ENCODE assay signal across 8 cellular contexts in the genomic region with DNA sequence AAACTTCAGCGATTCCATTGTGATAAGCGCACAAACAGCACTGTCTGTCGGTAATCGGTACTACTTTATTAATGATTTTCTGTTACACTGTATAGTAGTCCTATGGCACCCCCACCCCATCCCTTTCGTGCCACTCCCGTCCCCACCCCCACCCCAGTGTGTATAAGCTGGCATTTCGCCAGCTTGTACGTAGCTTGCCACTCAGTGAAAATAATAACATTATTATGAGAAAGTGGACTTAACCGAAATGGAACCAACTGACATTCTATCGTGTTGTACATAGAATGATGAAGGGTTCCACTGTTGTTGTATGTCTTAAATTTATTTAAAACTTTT. TPM values are rescaled to one million over a fixed set of nuclear protein-coding genes. Genes with fewer than 3 reads are reported as not detected.
A peak's percentile ranks its signal among the peaks of the same experiment; 100 is the strongest.
DNase-seq lines count a peak whose midpoint lies in the region; ATAC-seq and TF ChIP-seq lines count a peak whose summit lies in the region.

No MANE protein-coding gene starts in this region.

- in situ Hi-C loops in GM13976 (cut with MboI; ENCODE audit: low sequenced_read_pairs, unreplicated experiment): no loop called here

- intact Hi-C loops in activated CD4-positive, alpha-beta memory T cell treated with anti-CD3 and anti-CD28 coated beads for 36 hours (cut with micrococcal nuclease): loop anchor here (10.0 kb wide), 1 partner anchor 529 kb away; no protein-coding TSS in a partner anchor
- intact Hi-C loops in left ventricle myocardium inferior (cut with micrococcal nuclease): no loop called here

- POLR2A ChIA-PET in activated CD4-positive, alpha-beta memory T cell treated with anti-CD3 and anti-CD28 coated beads for 36 hours (lab: Charles Lee): interaction anchor here (0.5 kb wide), 1 partner anchor 1365 kb away, joined by 3 read pairs; no protein-coding TSS in a partner anchor

- H3K36me3 ChIP-seq in left ventricle myocardium inferior (no peaks in the 10 kb centered on the region), smooth muscle cell (ENCODE audit: low read depth) (no peaks in the 10 kb centered on the region)

- CTCF ChIA-PET in activated CD4-positive, alpha-beta memory T cell treated with anti-CD3 and anti-CD28 coated beads for 36 hours (lab: Charles Lee): interaction anchor here (1.2 kb wide), 1 partner anchor 38 kb away, joined by 3 read pairs; no protein-coding TSS in a partner anchor

- H3K27ac Mint-ChIP-seq in activated CD4-positive, alpha-beta memory T cell treated with anti-CD3 and anti-CD28 coated beads for 36 hours: peak overlapping the region; percentile 94

- peak; percentile 1 for ATAC-seq in HG02763 (IDR thresholded peaks at IDR 0.05; ENCODE audit: unreplicated experiment)
- no peak for ATAC-seq in HG03139 (IDR thresholded peaks at IDR 0.05; ENCODE audit: unreplicated experiment)
- ATAC-seq in GM19351 (IDR thresholded peaks at IDR 0.05; ENCODE audit: unreplicated experiment): no peak

- peak overlapping the region; percentile 97 for H3K27ac ChIP-seq in left ventricle myocardium inferior (replicated peaks)
- H3K27ac ChIP-seq in smooth muscle cell (ENCODE audit: low read depth): peak overlapping the region; percentile 83

- no peaks in the 10 kb centered on the region for H4K20me1 ChIP-seq in smooth muscle cell (ENCODE audit: low read depth)

- H3K79me2 ChIP-seq in smooth muscle cell (ENCODE audit: low read depth): peaks cover 27% of the 10 kb centered on the region

- H3K4me1 ChIP-seq in left ventricle myocardium inferior (peaks cover 35% of the 10 kb centered on the region), smooth muscle cell (ENCODE audit: low read depth) (peaks cover 10% of the 10 kb centered on the region)

- H2AFZ ChIP-seq in smooth muscle cell (ENCODE audit: low read depth): no peak overlapping the region

- peaks cover 22% of the 10 kb centered on the region for H3K4me1 Mint-ChIP-seq in activated CD4-positive, alpha-beta memory T cell treated with anti-CD3 and anti-CD28 coated beads for 36 hours (ENCODE audit: low read depth)

- peak overlapping the region; percentile 78 for H3K9ac ChIP-seq in smooth muscle cell (ENCODE audit: low read depth)

- TF ChIP-seq CTCF in left ventricle myocardium inferior (IDR thresholded peaks at IDR 0.05; ENCODE audit: borderline replicate concordance) (no peak), smooth muscle cell (IDR thresholded peaks at IDR 0.05; ENCODE audit: borderline replicate concordance, insufficient read depth, poor library complexity, severe bottlenecking) (no peak), GM13976 (IDR thresholded peaks at IDR 0.05; ENCODE audit: borderline replicate concordance, control extremely low read depth, extremely low read depth, insufficient read depth, missing control alignments) (no peak)

- no peaks in the 10 kb centered on the region for H3K9me3 Mint-ChIP-seq in activated CD4-positive, alpha-beta memory T cell treated with anti-CD3 and anti-CD28 coated beads for 36 hours

- H3K27me3 ChIP-seq in left ventricle myocardium inferior (ENCODE audit: low read depth) (no peaks in the 10 kb centered on the region), smooth muscle cell (ENCODE audit: low read depth) (no peaks in the 10 kb centered on the region)

- H3K27me3 Mint-ChIP-seq in activated CD4-positive, alpha-beta memory T cell treated with anti-CD3 and anti-CD28 coated beads for 36 hours: no peaks in the 10 kb centered on the region

- peak overlapping the region; percentile 81 for H3K4me2 ChIP-seq in smooth muscle cell

- WGBS in smooth muscle cell (ENCODE audit: low lambda C conversion rate): 27% methylated on average over 10 of the region's 10 CpGs

- DNase-seq in COLO668 (lab: John Stamatoyannopoulos, UW; ENCODE audit: unreplicated experiment) (peak; percentile 58), left ventricle myocardium inferior (no peak), smooth muscle cell (lab: John Stamatoyannopoulos, UW; ENCODE audit: unreplicated experiment) (no peak), GM13976 (ENCODE audit: low spot score) (no peak)
- no peak for DNase-seq in activated CD4-positive, alpha-beta memory T cell treated with anti-CD3 and anti-CD28 coated beads for 36 hours

- no peaks in the 10 kb centered on the region for H3F3A ChIP-seq in smooth muscle cell (ENCODE audit: low read depth)

- H3K9me3 ChIP-seq in left ventricle myocardium inferior (replicated peaks) (no peaks in the 10 kb centered on the region), smooth muscle cell (replicated peaks; ENCODE audit: low read depth) (no peaks in the 10 kb centered on the region)

- peak overlapping the region; percentile 96 for H3K4me3 Mint-ChIP-seq in activated CD4-positive, alpha-beta memory T cell treated with anti-CD3 and anti-CD28 coated beads for 36 hours

- H3K36me3 Mint-ChIP-seq in activated CD4-positive, alpha-beta memory T cell treated with anti-CD3 and anti-CD28 coated beads for 36 hours: peaks cover 42% of the 10 kb centered on the region

- H3K4me3 ChIP-seq in left ventricle myocardium inferior (peak overlapping the region; percentile 82), smooth muscle cell (peak overlapping the region; percentile 68)

RNA-seq across cellular contexts. Expression of gene MID1IP1, which starts 4.8 kb away (rescaled TPM):
- 10 to 100 TPM; 78.7 to 84.8 TPM for total RNA-seq in activated CD4-positive, alpha-beta memory T cell treated with anti-CD3 and anti-CD28 coated beads for 36 hours
- 30.9 TPM for total RNA-seq in left ventricle myocardium inferior
- total RNA-seq in smooth muscle cell: 31.5 and 33.1 TPM in 2 replicates
- 36.4 and 37.7 TPM in 2 replicates for polyA plus RNA-seq in smooth muscle cell
